Comparison of ENCODE assay signal across 11 cellular contexts in genomic region chrX:11426712-11427081, GRCh38.
DNase-seq lines count a peak whose midpoint lies in the region; ATAC-seq and TF ChIP-seq lines count a peak whose summit lies in the region.
"Had no signal": no experiment of that assay in that cellular context is flagged by ENCODE, and none has a peak within 500 bp of the region (broad histone marks: within the 10 kb centered on the region; RNA-seq: fewer than 3 reads in every experiment).

No MANE protein-coding gene starts in this region.

- DNase-seq in coronary artery (ENCODE audit: low spot score), result no peak
- no peak for DNase-seq in testis
- DNase-seq in kidney tubule cell (ENCODE audit: low spot score), result no peak
- DNase-seq in activated T-helper 2 cell treated with anti-CD3 and anti-CD28 coated beads, Interferon-gamma antibody, Interleukin-2, Interleukin-4, amounts not matched to agents 10 μg/mL and 5 μg/mL and 100 μg/mL, durations not matched to agents 14 hours and 24 hours and 36 hours (ENCODE audit: low spot score), result no peak
- no peak for DNase-seq in stimulated activated naive CD8-positive, alpha-beta T cell treated with anti-CD3 and anti-CD28 coated beads, Interleukin-15, amount 100 ng/mL, for 72 hours
- DNase-seq: activated CD8-positive, alpha-beta memory T cell treated with anti-CD3 and anti-CD28 coated beads, Interleukin-2, amount 10 ng/mL, durations not matched to agents 7 days and 5 days; DND-41; NCI-H774 had no signal

- TF ChIP-seq CTCF in coronary artery (IDR thresholded peaks at IDR 0.05) (no peak), testis (IDR thresholded peaks at IDR 0.05) (no peak)

- H3K4me3 Mint-ChIP-seq in activated T-helper 2 cell treated with anti-CD3 and anti-CD28 coated beads, Interferon-gamma antibody, Interleukin-2, Interleukin-4, amounts not matched to agents 10 μg/mL and 5 μg/mL and 100 μg/mL, durations not matched to agents 14 hours and 24 hours and 36 hours (ENCODE audit: low read depth), result no peak overlapping the region
- H3K4me3 Mint-ChIP-seq in stimulated activated naive CD8-positive, alpha-beta T cell treated with anti-CD3 and anti-CD28 coated beads, Interleukin-15, amount 100 ng/mL, for 72 hours, result no peak overlapping the region
- H3K4me3 Mint-ChIP-seq: activated CD8-positive, alpha-beta memory T cell treated with anti-CD3 and anti-CD28 coated beads, Interleukin-2, amount 10 ng/mL, durations not matched to agents 7 days and 5 days had no signal

- no peaks in the 10 kb centered on the region for H3K36me3 Mint-ChIP-seq in activated T-helper 2 cell treated with anti-CD3 and anti-CD28 coated beads, Interferon-gamma antibody, Interleukin-2, Interleukin-4, amounts not matched to agents 10 μg/mL and 5 μg/mL and 100 μg/mL, durations not matched to agents 14 hours and 24 hours and 36 hours (ENCODE audit: low read depth)
- H3K36me3 Mint-ChIP-seq: activated CD8-positive, alpha-beta memory T cell treated with anti-CD3 and anti-CD28 coated beads, Interleukin-2, amount 10 ng/mL, durations not matched to agents 7 days and 5 days had no signal

- intact Hi-C loops in testis (cut with DNase I; ENCODE audit: low total_unique reads), result no loop called here
- intact Hi-C loops in activated T-helper 2 cell treated with anti-CD3 and anti-CD28 coated beads, Interferon-gamma antibody, Interleukin-2, Interleukin-4, amounts not matched to agents 10 μg/mL and 5 μg/mL and 100 μg/mL, durations not matched to agents 14 hours and 24 hours and 36 hours (cut with micrococcal nuclease), result no loop called here

- H3K27me3 Mint-ChIP-seq in activated T-helper 2 cell treated with anti-CD3 and anti-CD28 coated beads, Interferon-gamma antibody, Interleukin-2, Interleukin-4, amounts not matched to agents 10 μg/mL and 5 μg/mL and 100 μg/mL, durations not matched to agents 14 hours and 24 hours and 36 hours (ENCODE audit: low read depth), result peaks cover 16% of the 10 kb centered on the region
- peaks cover 16% of the 10 kb centered on the region for H3K27me3 Mint-ChIP-seq in stimulated activated naive CD8-positive, alpha-beta T cell treated with anti-CD3 and anti-CD28 coated beads, Interleukin-15, amount 100 ng/mL, for 72 hours

- no peak for TF ChIP-seq POLR2A in testis (IDR thresholded peaks at IDR 0.05)

- H3K27ac ChIP-seq in HUES6 (ENCODE audit: low read depth, low read length) (no peak overlapping the region), coronary artery (peak overlapping the region; percentile 77 to 90), mucosa of rectum (ENCODE audit: low read depth in 2 of 2, low read length in 2 of 2) (peak overlapping the region; percentile 34 to 68), testis (peak overlapping the region in 1 of 2 donors; percentile 59)

- peaks cover 72% of the 10 kb centered on the region for H3K27me3 ChIP-seq in HUES6 (ENCODE audit: control insufficient read depth, insufficient read depth, low read length)
- peaks cover 2 to 3% of the 10 kb centered on the region in 2 donors for H3K27me3 ChIP-seq in mucosa of rectum (ENCODE audit: control insufficient read depth in 2 of 2, insufficient read depth in 2 of 2, low read length in 2 of 2)
- H3K27me3 ChIP-seq in testis, result no peaks in the 10 kb centered on the region

- H3K4me1 Mint-ChIP-seq in activated T-helper 2 cell treated with anti-CD3 and anti-CD28 coated beads, Interferon-gamma antibody, Interleukin-2, Interleukin-4, amounts not matched to agents 10 μg/mL and 5 μg/mL and 100 μg/mL, durations not matched to agents 14 hours and 24 hours and 36 hours (ENCODE audit: low read depth), result no peaks in the 10 kb centered on the region
- H3K4me1 Mint-ChIP-seq in stimulated activated naive CD8-positive, alpha-beta T cell treated with anti-CD3 and anti-CD28 coated beads, Interleukin-15, amount 100 ng/mL, for 72 hours, result no peaks in the 10 kb centered on the region

- no peak for ATAC-seq in GM19395 (IDR thresholded peaks at IDR 0.05; ENCODE audit: unreplicated experiment)
- no peak for ATAC-seq in stimulated activated naive CD8-positive, alpha-beta T cell treated with anti-CD3 and anti-CD28 coated beads, Interleukin-15, amount 100 ng/mL, for 72 hours
- ATAC-seq: activated CD8-positive, alpha-beta memory T cell treated with anti-CD3 and anti-CD28 coated beads, Interleukin-2, amount 10 ng/mL, durations not matched to agents 7 days and 5 days had no signal

- no peak overlapping the region for H3K9ac ChIP-seq in HUES6 (ENCODE audit: low read length)
- peak overlapping the region; percentile 17 to 30 for H3K9ac ChIP-seq in mucosa of rectum (ENCODE audit: low read depth in 1 of 2, low read length in 2 of 2)

- H3K4me1 ChIP-seq in HUES6 (ENCODE audit: control insufficient read depth, insufficient read depth, low read length), result 0 out of 2 replicates have a peak, but pooled peaks cover 4% of the 10 kb centered on the region
- peaks cover 0 to 8% of the 10 kb centered on the region in 2 donors for H3K4me1 ChIP-seq in mucosa of rectum (ENCODE audit: control insufficient read depth in 2 of 2, insufficient read depth in 2 of 2, low read length in 2 of 2)
- no peaks in the 10 kb centered on the region for H3K4me1 ChIP-seq in testis

- H3K36me3 ChIP-seq in HUES6 (ENCODE audit: control insufficient read depth, insufficient read depth, low read length), result no peaks in the 10 kb centered on the region
- no peaks in the 10 kb centered on the region for H3K36me3 ChIP-seq in mucosa of rectum (ENCODE audit: control insufficient read depth in 2 of 2, insufficient read depth in 2 of 2, low read length in 2 of 2)
- H3K36me3 ChIP-seq in testis (ENCODE audit: low read depth, missing control alignments), result no peaks in the 10 kb centered on the region

- H3K4me3 ChIP-seq in HUES6 (ENCODE audit: low read depth, low read length), result peak overlapping the region; percentile 77
- peak overlapping the region; percentile 79 for H3K4me3 ChIP-seq in coronary artery
- H3K4me3 ChIP-seq in mucosa of rectum (ENCODE audit: low read length in 2 of 2), result peak overlapping the region; percentile 45 to 55
- H3K4me3 ChIP-seq in testis, result peak overlapping the region; percentile 55 to 62

- WGBS in testis, 2 donors, result 14 to 37% methylated on average over 6 of the region's 6 CpGs

- H3K9me3 Mint-ChIP-seq in activated T-helper 2 cell treated with anti-CD3 and anti-CD28 coated beads, Interferon-gamma antibody, Interleukin-2, Interleukin-4, amounts not matched to agents 10 μg/mL and 5 μg/mL and 100 μg/mL, durations not matched to agents 14 hours and 24 hours and 36 hours, result no peaks in the 10 kb centered on the region
- H3K9me3 Mint-ChIP-seq in stimulated activated naive CD8-positive, alpha-beta T cell treated with anti-CD3 and anti-CD28 coated beads, Interleukin-15, amount 100 ng/mL, for 72 hours, result no peaks in the 10 kb centered on the region

- H3K9me3 ChIP-seq in HUES6 (ENCODE audit: control insufficient read depth, insufficient read depth, low read depth, low read length) (no peaks in the 10 kb centered on the region), mucosa of rectum (ENCODE audit: control insufficient read depth in 2 of 2, low read length in 2 of 2) (no peaks in the 10 kb centered on the region), testis (no peaks in the 10 kb centered on the region)

- H3K27ac Mint-ChIP-seq in activated T-helper 2 cell treated with anti-CD3 and anti-CD28 coated beads, Interferon-gamma antibody, Interleukin-2, Interleukin-4, amounts not matched to agents 10 μg/mL and 5 μg/mL and 100 μg/mL, durations not matched to agents 14 hours and 24 hours and 36 hours, result no peak overlapping the region
- no peak overlapping the region for H3K27ac Mint-ChIP-seq in stimulated activated naive CD8-positive, alpha-beta T cell treated with anti-CD3 and anti-CD28 coated beads, Interleukin-15, amount 100 ng/mL, for 72 hours
- H3K27ac Mint-ChIP-seq: activated CD8-positive, alpha-beta memory T cell treated with anti-CD3 and anti-CD28 coated beads, Interleukin-2, amount 10 ng/mL, durations not matched to agents 7 days and 5 days had no signal
